In genomic region chr2:237693281-237694039, GRCh38 we compare ENCODE assay signal across 8 cellular contexts.
DNase-seq lines count a peak whose midpoint lies in the region; ATAC-seq and TF ChIP-seq lines count a peak whose summit lies in the region.

No MANE protein-coding gene starts in this region.

- H3F3A ChIP-seq in DOHH2 (ENCODE audit: control insufficient read depth, insufficient read depth): peaks cover 25% of the 10 kb centered on the region

- peaks cover 34% of the 10 kb centered on the region for H3K4me1 Mint-ChIP-seq in activated T-helper 17 cell treated with anti-CD3 and anti-CD28 coated beads, Interleukin-2, amount 50 U/mL, for 72 hours

- DNase-seq in LoVo (ENCODE audit: low spot score) (peak; percentile 72), T-helper 9 cell (no peak)
- DNase-seq in stimulated activated naive CD8-positive, alpha-beta T cell treated with anti-CD3 and anti-CD28 coated beads, Interleukin-15, Interleukin-2, amounts not matched to agents 100 U/mL and 50 U/mL, for 24 hours: peak; percentile 51

- H3K36me3 Mint-ChIP-seq in activated T-helper 17 cell treated with anti-CD3 and anti-CD28 coated beads, Interleukin-2, amount 50 U/mL, for 72 hours (ENCODE audit: low read depth): peaks cover 56% of the 10 kb centered on the region

- peak overlapping the region; percentile 100 for H3K4me2 ChIP-seq in DOHH2 (ENCODE audit: low read length)

- H3K9me2 ChIP-seq in DOHH2 (replicated peaks; ENCODE audit: control insufficient read depth, low read length): no peaks in the 10 kb centered on the region

- peaks cover 65% of the 10 kb centered on the region for H3K4me1 ChIP-seq in DOHH2 (ENCODE audit: control insufficient read depth, low read length)

- no peaks in the 10 kb centered on the region for H3K27me3 Mint-ChIP-seq in activated T-helper 17 cell treated with anti-CD3 and anti-CD28 coated beads, Interleukin-2, amount 50 U/mL, for 72 hours

- peak overlapping the region; percentile 89 for H3K4me3 ChIP-seq in DOHH2 (ENCODE audit: low read length)
- peak overlapping the region; percentile 77 for H3K4me3 ChIP-seq in iPS-18c (ENCODE audit: insufficient read depth, low read depth, low read length)

- H3K27ac ChIP-seq in DOHH2 (ENCODE audit: low read depth, low read length): peak overlapping the region; percentile 96

- H3K9me3 Mint-ChIP-seq in activated T-helper 17 cell treated with anti-CD3 and anti-CD28 coated beads, Interleukin-2, amount 50 U/mL, for 72 hours: no peaks in the 10 kb centered on the region

- peaks cover 67% of the 10 kb centered on the region for H3K79me2 ChIP-seq in DOHH2 (ENCODE audit: control insufficient read depth, low read length)

- no peaks in the 10 kb centered on the region for H3K27me3 ChIP-seq in DOHH2 (ENCODE audit: control insufficient read depth, low read length)

- peak overlapping the region; percentile 99 for H3K27ac Mint-ChIP-seq in activated T-helper 17 cell treated with anti-CD3 and anti-CD28 coated beads, Interleukin-2, amount 50 U/mL, for 72 hours

- peaks cover 36% of the 10 kb centered on the region for H3K36me3 ChIP-seq in DOHH2 (ENCODE audit: control insufficient read depth, low read length)

- peaks cover 15% of the 10 kb centered on the region for H4K20me1 ChIP-seq in DOHH2 (ENCODE audit: control insufficient read depth, insufficient read depth, low read depth, low read length)

- no peak for TF ChIP-seq CTCF in DOHH2 (IDR thresholded peaks at IDR 0.05; ENCODE audit: low read depth, low read length, poor library complexity, severe bottlenecking)

- ATAC-seq in activated T-helper 17 cell treated with anti-CD3 and anti-CD28 coated beads, Interleukin-2, amount 50 U/mL, for 72 hours (replicated peaks): peak; percentile 55
- peak; percentile 34 for ATAC-seq in stimulated activated naive CD8-positive, alpha-beta T cell treated with anti-CD3 and anti-CD28 coated beads, Interleukin-15, Interleukin-2, amounts not matched to agents 100 U/mL and 50 U/mL, for 24 hours
- ATAC-seq in GM21515 (IDR thresholded peaks at IDR 0.05; ENCODE audit: unreplicated experiment) (no peak), GM19324 (IDR thresholded peaks at IDR 0.05; ENCODE audit: low FRiP score, unreplicated experiment) (no peak)

- H3K9me3 ChIP-seq in DOHH2 (ENCODE audit: control insufficient read depth, insufficient read depth, low read length) (no peaks in the 10 kb centered on the region), iPS-18c (ENCODE audit: control insufficient read depth, insufficient read depth, low read length) (no peaks in the 10 kb centered on the region)

- H3K4me3 Mint-ChIP-seq in activated T-helper 17 cell treated with anti-CD3 and anti-CD28 coated beads, Interleukin-2, amount 50 U/mL, for 72 hours: peak overlapping the region; percentile 100

Comparison
In these comparisons a context has a peak if more than half of its experiments do, and no peak if none do; other contexts are left out.
1. ATAC-seq: peak in activated T-helper 17 cell treated with anti-CD3 and anti-CD28 coated beads, Interleukin-2, amount 50 U/mL, for 72 hours (single experiment) and stimulated activated naive CD8-positive, alpha-beta T cell treated with anti-CD3 and anti-CD28 coated beads, Interleukin-15, Interleukin-2, amounts not matched to agents 100 U/mL and 50 U/mL, for 24 hours (single experiment); none in GM21515 (single experiment) and GM19324 (single experiment).